9 cellular contexts compared by ENCODE assay signal in genomic region chr7:69430502-69431145, GRCh38.
DNase-seq lines count a peak whose midpoint lies in the region; ATAC-seq and TF ChIP-seq lines count a peak whose summit lies in the region.
"Had no signal": no experiment of that assay in that cellular context is flagged by ENCODE, and none has a peak within 500 bp of the region (broad histone marks: within the 10 kb centered on the region; RNA-seq: fewer than 3 reads in every experiment).

No MANE protein-coding gene starts in this region.

- intact Hi-C loops in posterior vena cava (cut with DNase I): loop anchor here in 1 of 2 donors (10.0 kb wide), 1 partner anchor 154 kb away; no protein-coding TSS in a partner anchor

- ATAC-seq in HG02610 (IDR thresholded peaks at IDR 0.05; ENCODE audit: unreplicated experiment) (no peak), GM21367 (IDR thresholded peaks at IDR 0.05; ENCODE audit: unreplicated experiment) (no peak)

- no peak for TF ChIP-seq CTCF in coronary artery (IDR thresholded peaks at IDR 0.05)

- DNase-seq in D341Med (ENCODE audit: low spot score): peak; percentile 52
- DNase-seq in NCI-H1092 treated with DMSO at 0.1 percent for 48 hours (lab: John Stamatoyannopoulos, UW): peak; percentile 94
- DNase-seq in coronary artery (ENCODE audit: low spot score): no peak
- peak; percentile 84 for DNase-seq in posterior vena cava (ENCODE audit: low spot score)
- no peak for DNase-seq in AG08396 (ENCODE audit: low spot score)
- no peak for DNase-seq in activated CD4-positive, alpha-beta T cell treated with anti-CD3 and anti-CD28 coated beads, Interleukin-2, amount 50 U/mL, for 4 hours
- DNase-seq: activated naive CD4-positive, alpha-beta T cell had no signal

- H3K4me3 ChIP-seq in coronary artery: peak overlapping the region; percentile 48

- no peak overlapping the region for H3K27ac ChIP-seq in coronary artery

Comparison
In these comparisons a context has a peak if more than half of its experiments do, and no peak if none do; other contexts are left out.
1. DNase-seq: peak in D341Med (single experiment), NCI-H1092 treated with DMSO at 0.1 percent for 48 hours (single experiment) and posterior vena cava (single experiment); none in coronary artery (single experiment), AG08396 (single experiment) and activated CD4-positive, alpha-beta T cell treated with anti-CD3 and anti-CD28 coated beads, Interleukin-2, amount 50 U/mL, for 4 hours (0 of 2).